Comparison of ENCODE assay signal across 8 cellular contexts in genomic region chr13:50129065-50129922, GRCh38.
DNase-seq lines count a peak whose midpoint lies in the region; ATAC-seq, FAIRE-seq and TF ChIP-seq lines count a peak whose summit lies in the region.

No MANE protein-coding gene starts in this region.

- intact Hi-C loops in PC-3 (cut with micrococcal nuclease) (no loop called here), ovary (cut with DNase I) (loop anchor here in 1 of 4 donors (5.0 to 10.0 kb wide), 2 partner anchors 132 to 1456 kb away; partner anchors contain the start of genes TRIM13 and WDFY2)

- ATAC-seq in PC-3, result no peak

- no peaks in the 10 kb centered on the region for H3K9me3 Mint-ChIP-seq in progenitor cell of endocrine pancreas (ENCODE audit: low read depth)

- no peak for FAIRE-seq in RCC 7860 (lab: Jason Lieb, UNC)

- H3K9me2 ChIP-seq in PC-3 (replicated peaks; ENCODE audit: low read length), result no peaks in the 10 kb centered on the region

- CTCF ChIA-PET in PC-3 (lab: Charles Lee), result no interaction called here

- no peak overlapping the region for H3K4me3 Mint-ChIP-seq in progenitor cell of endocrine pancreas (ENCODE audit: low read depth)

- H3K4me1 ChIP-seq in PC-3 (ENCODE audit: insufficient read depth, low read length) (peaks cover 13% of the 10 kb centered on the region; the same call in 1 of the 2 replicates), ovary (ENCODE audit: insufficient read depth) (no peaks in the 10 kb centered on the region)

- H2AFZ ChIP-seq in PC-3 (ENCODE audit: low read length), result peak overlapping the region; percentile 97

- TF ChIP-seq CTCF in GM06990 (IDR thresholded peaks at IDR 0.05; ENCODE audit: insufficient read depth, low read length, poor library complexity, severe bottlenecking) (no peak), PC-3 (conservative IDR thresholded peaks at IDR 0.05; ENCODE audit: low read depth, low read length) (no peak), epithelial cell of proximal tubule (conservative IDR thresholded peaks at IDR 0.05; ENCODE audit: low read depth, low read length) (no peak), ovary (IDR thresholded peaks at IDR 0.05) (no peak), progenitor cell of endocrine pancreas (IDR thresholded peaks at IDR 0.05; ENCODE audit: unreplicated experiment) (no peak)

- H3K27me3 ChIP-seq in GM06990 (replicated peaks; ENCODE audit: control insufficient read depth, insufficient read depth, low read length), result no peaks in the 10 kb centered on the region; the same call in 1 of the 2 replicates
- no peaks in the 10 kb centered on the region for H3K27me3 ChIP-seq in PC-3 (ENCODE audit: low read length)
- H3K27me3 ChIP-seq in ovary, result peaks cover 4% of the 10 kb centered on the region

- H3F3A ChIP-seq in PC-3 (ENCODE audit: low read length, unreplicated experiment), result no peaks in the 10 kb centered on the region

- H3K9me3 ChIP-seq in PC-3 (ENCODE audit: low read length) (no peaks in the 10 kb centered on the region), ovary (no peaks in the 10 kb centered on the region)

- no peak for TF ChIP-seq POLR2A in ovary (IDR thresholded peaks at IDR 0.05)

- H3K27me3 Mint-ChIP-seq in progenitor cell of endocrine pancreas, result peaks cover 82% of the 10 kb centered on the region

- H3K36me3 Mint-ChIP-seq in progenitor cell of endocrine pancreas (ENCODE audit: insufficient read depth), result no peaks in the 10 kb centered on the region

- BruUV-seq in PC-3 (replicated peaks; lab: Mats Ljungman, UMichigan), result no TSS peak

- peak overlapping the region; percentile 97 for H3K4me2 ChIP-seq in PC-3 (ENCODE audit: low read length)

- no peak overlapping the region; the same call in 1 of the 2 replicates for H3K4me3 ChIP-seq in GM06990 (replicated peaks; ENCODE audit: low read depth, low read length)
- H3K4me3 ChIP-seq in PC-3 (ENCODE audit: low read length), result peak overlapping the region; percentile 74
- H3K4me3 ChIP-seq in epithelial cell of proximal tubule (ENCODE audit: low read depth, low read length), result peak overlapping the region; percentile 52
- H3K4me3 ChIP-seq in ovary, result peak overlapping the region; percentile 26

- peak; percentile 22 for DNase-seq in GM06990 (ENCODE audit: extremely low read depth, insufficient read length)
- DNase-seq in PC-3, result no peak
- no peak for DNase-seq in epithelial cell of proximal tubule (ENCODE audit: low read depth)
- DNase-seq in ovary, result no peak
- no peak for DNase-seq in RCC 7860 (ENCODE audit: low spot score)
- DNase-seq in LoVo (ENCODE audit: low spot score), result no peak
- DNase-seq in progenitor cell of endocrine pancreas (ENCODE audit: low spot score, unreplicated experiment), result no peak
- DNase-seq in HPDE6-E6E7 (ENCODE audit: extremely low spot score), result no peak

- H3K27ac Mint-ChIP-seq in progenitor cell of endocrine pancreas, result no peak overlapping the region

- H3K36me3 ChIP-seq in GM06990 (ENCODE audit: control insufficient read depth, insufficient read depth, low read length) (no peaks in the 10 kb centered on the region), PC-3 (ENCODE audit: low read depth, low read length) (no peaks in the 10 kb centered on the region), ovary (no peaks in the 10 kb centered on the region)

- H3K9ac ChIP-seq in PC-3 (ENCODE audit: low read length), result peak overlapping the region; percentile 37; the same call in 1 of the 2 replicates

- no peaks in the 10 kb centered on the region for H4K20me1 ChIP-seq in PC-3 (ENCODE audit: low read length)

- 15 to 24% (median 15%) methylated on average over 40 to 42 of the region's 42 CpGs for WGBS in ovary, 3 donors

- POLR2A ChIA-PET in PC-3 (lab: Charles Lee; ENCODE audit: unreplicated experiment), result no interaction called here

- H3K79me2 ChIP-seq in PC-3 (ENCODE audit: low read length), result no peaks in the 10 kb centered on the region

- no peak for TF ChIP-seq EP300 in ovary (IDR thresholded peaks at IDR 0.05)

- H3K27ac ChIP-seq in PC-3 (ENCODE audit: low read length), result no peak overlapping the region
- no peak overlapping the region for H3K27ac ChIP-seq in ovary

- peaks cover 28% of the 10 kb centered on the region for H3K4me1 Mint-ChIP-seq in progenitor cell of endocrine pancreas (ENCODE audit: low read depth)
